Comparison of ENCODE assay signal across 8 cellular contexts in the genomic region with DNA sequence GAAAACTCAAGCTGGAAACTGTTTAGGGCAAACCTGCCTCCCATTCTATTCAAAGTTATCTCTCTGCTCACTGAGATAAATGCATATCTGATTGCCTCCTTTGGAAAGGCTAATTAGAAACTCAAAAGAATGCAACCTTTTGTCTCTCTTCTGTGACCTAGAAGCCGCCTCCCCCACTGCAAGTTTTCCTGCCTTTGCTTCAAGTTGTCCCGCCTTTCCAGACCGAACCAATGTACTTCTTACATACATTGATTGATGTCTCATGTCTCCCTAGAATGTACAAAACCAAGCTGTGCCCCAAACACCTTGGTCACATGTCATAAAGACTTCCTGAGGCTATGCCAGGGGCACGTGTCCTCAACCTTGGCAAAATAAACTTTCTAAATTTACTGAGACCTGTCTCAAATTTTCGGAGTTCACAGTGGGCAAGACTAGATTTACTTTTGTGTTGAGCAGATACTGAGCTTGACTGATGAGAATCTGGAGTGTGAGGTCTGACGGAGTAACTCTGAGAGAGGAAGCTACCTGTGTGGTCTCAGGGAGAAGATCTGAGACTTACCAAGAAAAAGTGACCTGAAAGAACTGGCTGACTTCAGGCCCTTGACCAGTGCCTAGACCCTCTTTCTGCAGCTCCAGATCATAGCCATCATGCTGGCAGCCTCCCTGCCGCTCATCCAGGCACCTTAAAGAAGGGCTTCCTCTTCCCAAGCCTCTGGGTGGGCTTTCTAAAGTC.
A peak's percentile ranks its signal among the peaks of the same experiment; 100 is the strongest.
DNase-seq lines count a peak whose midpoint lies in the region; ATAC-seq and TF ChIP-seq lines count a peak whose summit lies in the region.
"Not testable (repeated sequence)": the region's sequence is repeated elsewhere in the genome, so short reads cannot be mapped to it uniquely, and the experiment has no call there.

No MANE protein-coding gene starts in this region.

- not testable (repeated sequence) for H3K4me1 Mint-ChIP-seq in H9; activated CD4-positive, alpha-beta T cell treated with anti-CD3 and anti-CD28 coated beads for 36 hours

- H3K4me3 Mint-ChIP-seq in H9; activated CD4-positive, alpha-beta T cell treated with anti-CD3 and anti-CD28 coated beads for 36 hours: not testable (repeated sequence)

- not testable (repeated sequence) for H3K4me3 ChIP-seq in cardiac muscle cell; right lobe of liver; stomach; aorta (ENCODE audit: low read length in 2 of 2)

- not testable (repeated sequence) for H3K14ac ChIP-seq in H9 (ENCODE audit: insufficient read depth, low read length)

- H3K36me3 ChIP-seq in cardiac muscle cell; right lobe of liver; stomach; aorta (ENCODE audit: control insufficient read depth in 1 of 2, insufficient read depth in 2 of 2, low read length in 1 of 2): not testable (repeated sequence)

- not testable (repeated sequence) for DNase-seq in H9; activated CD4-positive, alpha-beta T cell treated with anti-CD3 and anti-CD28 coated beads for 36 hours; caudate nucleus (lab: John Stamatoyannopoulos, UW); cardiac muscle cell (ENCODE audit: low read depth in 1 of 2, low spot score in 1 of 2); right lobe of liver; sciatic nerve (ENCODE audit: low spot score); stomach; aorta

- H2BK5ac ChIP-seq in H9 (ENCODE audit: insufficient read length, low read length), result not testable (repeated sequence)

- H4K20me1 ChIP-seq in H9 (ENCODE audit: control insufficient read depth, insufficient read depth, insufficient read length), result not testable (repeated sequence)

- CTCF ChIA-PET in activated CD4-positive, alpha-beta T cell treated with anti-CD3 and anti-CD28 coated beads for 36 hours (lab: Charles Lee), result not testable (repeated sequence)

- no CpG with 5 or more reads among the region's 7 CpGs for WGBS in H9 (ENCODE audit: extremely low coverage, insufficient read length, low lambda C conversion rate)
- 0% methylated on average over 1 of the region's 7 CpGs for WGBS in right lobe of liver (ENCODE audit: insufficient coverage, low coverage, low lambda C conversion rate, missing lambda C conversion rate)
- WGBS in stomach, 5 donors, result 33 to 62% (median 46%) methylated on average over 2 to 3 of the region's 7 CpGs
- WGBS in aorta, 2 donors, result 10 to 30% methylated on average over 2 to 3 of the region's 7 CpGs

- H2AK5ac ChIP-seq in H9 (ENCODE audit: insufficient read length, low read length), result not testable (repeated sequence)

- TF ChIP-seq EP300 in stomach (IDR thresholded peaks at IDR 0.05), result not testable (repeated sequence)

- H3K79me2 ChIP-seq in H9 (ENCODE audit: insufficient read depth, low read length), result not testable (repeated sequence)

- H3K9me3 ChIP-seq in H9 (ENCODE audit: control insufficient read depth, low read depth, low read length); cardiac muscle cell (ENCODE audit: low read depth); right lobe of liver; stomach; aorta (ENCODE audit: control insufficient read depth, low read length): not testable (repeated sequence)

- H3K27ac Mint-ChIP-seq in H9, result peak overlapping the region in 2 of 3 experiments; percentile 85 to 89; a peak in 4 of 7 replicates
- not testable (repeated sequence) for H3K27ac Mint-ChIP-seq in activated CD4-positive, alpha-beta T cell treated with anti-CD3 and anti-CD28 coated beads for 36 hours

- not testable (repeated sequence) for H3K79me1 ChIP-seq in H9 (ENCODE audit: insufficient read depth, low read depth, low read length, poor library complexity, severe bottlenecking)

- H3K4me1 ChIP-seq in H9 (ENCODE audit: insufficient read depth, low read length); cardiac muscle cell (ENCODE audit: low read depth); right lobe of liver; stomach; aorta (ENCODE audit: control insufficient read depth in 1 of 2, insufficient read depth in 2 of 2, low read length in 2 of 2): not testable (repeated sequence)

- not testable (repeated sequence) for H3K27me3 ChIP-seq in H9 (ENCODE audit: insufficient read depth, low read length); cardiac muscle cell; right lobe of liver; stomach; aorta (ENCODE audit: control insufficient read depth in 1 of 2, insufficient read depth in 2 of 2, low read length in 1 of 2)

- not testable (repeated sequence) for H3K18ac ChIP-seq in H9 (ENCODE audit: insufficient read length, low read depth, low read length)

- not testable (repeated sequence) for H3K56ac ChIP-seq in H9 (ENCODE audit: insufficient read length, low read depth, low read length)

- H3K9me3 Mint-ChIP-seq in H9; activated CD4-positive, alpha-beta T cell treated with anti-CD3 and anti-CD28 coated beads for 36 hours (ENCODE audit: low read depth): not testable (repeated sequence)

- H3K23ac ChIP-seq in H9 (ENCODE audit: insufficient read length, low read depth, low read length), result not testable (repeated sequence)

- H2BK12ac ChIP-seq in H9 (ENCODE audit: insufficient read length, low read depth, low read length), result not testable (repeated sequence)

- POLR2A ChIA-PET in activated CD4-positive, alpha-beta T cell treated with anti-CD3 and anti-CD28 coated beads for 36 hours (lab: Charles Lee), result not testable (repeated sequence)

- H4K8ac ChIP-seq in H9 (replicated peaks; ENCODE audit: insufficient read length, low read depth, low read length), result not testable (repeated sequence)

- not testable (repeated sequence) for H3K4ac ChIP-seq in H9 (ENCODE audit: low read depth, low read length)

- peak; percentile 13 for ATAC-seq in activated CD4-positive, alpha-beta T cell treated with anti-CD3 and anti-CD28 coated beads for 36 hours
- ATAC-seq in right lobe of liver, result peak; percentile 2 to 23 (median 14)
- peak; percentile 31 for ATAC-seq in sciatic nerve
- peak; percentile 16 for ATAC-seq in aorta (ENCODE audit: low FRiP score)

- H2AFZ ChIP-seq in H9 (ENCODE audit: low read length), result not testable (repeated sequence)

- not testable (repeated sequence) for H3K4me2 ChIP-seq in H9 (ENCODE audit: insufficient read depth, insufficient read length, low read length)

- H4K5ac ChIP-seq in H9 (ENCODE audit: insufficient read length, low read depth, low read length), result not testable (repeated sequence)

- not testable (repeated sequence) for H3T11ph ChIP-seq in H9 (ENCODE audit: low read length)

- TF ChIP-seq CTCF in H9 (conservative IDR thresholded peaks at IDR 0.05); cardiac muscle cell (IDR thresholded peaks at IDR 0.05; ENCODE audit: low read depth, low read length); right lobe of liver (IDR thresholded peaks at IDR 0.05); stomach (IDR thresholded peaks at IDR 0.05): not testable (repeated sequence)

- not testable (repeated sequence) for H2BK120ac ChIP-seq in H9 (ENCODE audit: low read depth, low read length, poor library complexity, severe bottlenecking)

- not testable (repeated sequence) for H2BK20ac ChIP-seq in H9 (ENCODE audit: low read depth, low read length, poor library complexity, severe bottlenecking)

- not testable (repeated sequence) for H3K27me3 Mint-ChIP-seq in H9 (ENCODE audit: low read depth); activated CD4-positive, alpha-beta T cell treated with anti-CD3 and anti-CD28 coated beads for 36 hours

- not testable (repeated sequence) for H4K91ac ChIP-seq in H9 (ENCODE audit: insufficient read length, low read depth, low read length)

- H3K23me2 ChIP-seq in H9 (ENCODE audit: insufficient read length, low read depth, low read length, poor library complexity, severe bottlenecking), result not testable (repeated sequence)

- H2BK15ac ChIP-seq in H9 (ENCODE audit: low read depth, low read length), result not testable (repeated sequence)

- H3K27ac ChIP-seq in H9 (ENCODE audit: insufficient read length, low read depth, low read length), result not testable (repeated sequence)
- peak overlapping the region; percentile 26 for H3K27ac ChIP-seq in caudate nucleus (ENCODE audit: low read depth, low read length)
- H3K27ac ChIP-seq in cardiac muscle cell, result peak overlapping the region; percentile 48
- H3K27ac ChIP-seq in right lobe of liver, result peak overlapping the region; percentile 47 to 72 (median 70)
- peak overlapping the region in 3 of 5 donors; percentile 24 to 84 (median 71) for H3K27ac ChIP-seq in stomach
- H3K27ac ChIP-seq in aorta (ENCODE audit: low read depth in 1 of 2, low read length in 2 of 2), result peak overlapping the region; percentile 87 to 88

- H3K36me3 Mint-ChIP-seq in H9 (ENCODE audit: insufficient read depth in 1 of 3, low read depth in 3 of 3); activated CD4-positive, alpha-beta T cell treated with anti-CD3 and anti-CD28 coated beads for 36 hours (ENCODE audit: low read depth): not testable (repeated sequence)

- intact Hi-C loops in activated CD4-positive, alpha-beta T cell treated with anti-CD3 and anti-CD28 coated beads for 36 hours (cut with DNase I, micrococcal nuclease); right lobe of liver (cut with DNase I); sciatic nerve (cut with DNase I); stomach (cut with DNase I; ENCODE audit: low total_unique reads); aorta (cut with DNase I): not testable (repeated sequence)

- TF ChIP-seq POLR2A in right lobe of liver (IDR thresholded peaks at IDR 0.05); stomach (IDR thresholded peaks at IDR 0.05): not testable (repeated sequence)

- not testable (repeated sequence) for H3K9ac ChIP-seq in H9 (ENCODE audit: extremely low read depth, insufficient read length, low read length)
